9 cellular contexts compared by ENCODE assay signal in the genomic region with DNA sequence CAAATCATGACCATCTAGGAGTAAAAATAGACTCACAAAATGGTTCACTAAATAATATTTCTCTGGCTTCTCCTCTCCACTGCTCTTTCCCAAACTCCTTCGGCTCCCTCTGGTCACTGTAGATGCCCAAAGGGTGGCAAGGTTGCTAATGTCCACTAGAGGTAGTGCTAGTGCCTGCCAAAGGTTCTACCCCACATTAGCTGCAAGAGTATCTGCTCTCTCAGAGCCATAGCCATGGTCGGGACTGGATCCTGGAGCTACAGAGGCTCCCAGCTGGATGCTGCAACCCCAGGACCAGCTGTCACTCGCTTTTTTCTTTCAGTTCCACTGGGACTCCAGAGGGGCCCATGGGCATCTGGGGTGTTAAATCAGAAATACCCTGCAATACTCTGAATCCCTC. TPM values are rescaled to one million over a fixed set of nuclear protein-coding genes. Genes with fewer than 3 reads are reported as not detected.
DNase-seq lines count a peak whose midpoint lies in the region; ATAC-seq, FAIRE-seq and TF ChIP-seq lines count a peak whose summit lies in the region.
"Had no signal": no experiment of that assay in that cellular context is flagged by ENCODE, and none has a peak within 500 bp of the region (broad histone marks: within the 10 kb centered on the region; RNA-seq: fewer than 3 reads in every experiment).

No MANE protein-coding gene starts in this region.

- intact Hi-C loops in GM12878 (cut with micrococcal nuclease; ENCODE audit: unreplicated experiment) = no loop called here

- no peak for TF ChIP-seq POLR2A in GM12878 (IDR thresholded peaks at IDR 0.05; ENCODE audit: low read depth, low read length)

- peak in 1 of 3 experiments; percentile 18; a peak in 1 of 6 replicates for TF ChIP-seq CTCF in GM12878 (IDR thresholded peaks at IDR 0.05 in 2 of 3, conservative IDR thresholded peaks at IDR 0.05 in 1 of 3; ENCODE audit: control insufficient read depth in 2 of 3, extremely low read depth in 1 of 3, insufficient read depth in 1 of 3, low read depth in 3 of 3, low read length in 3 of 3)

- RAD21 ChIA-PET in GM12878 (lab: Charles Lee; ENCODE audit: unreplicated experiment) = no interaction called here

- 18% methylated on average over 3 of the region's 3 CpGs for WGBS in GM12878 (ENCODE audit: insufficient coverage, insufficient replicate concordance, low lambda C conversion rate, missing lambda C conversion rate)

- POLR2A ChIA-PET in GM12878 (lab: Charles Lee) = no interaction called here

- no peak overlapping the region for H3K9ac ChIP-seq in GM12878 (ENCODE audit: control insufficient read depth, insufficient read depth, low read length)

- TF ChIP-seq RAD21 in GM12878 (IDR thresholded peaks at IDR 0.05; ENCODE audit: insufficient read depth, low read depth, low read length) = peak; percentile 7; the same call in 1 of the 2 replicates

- ATAC-seq in GM12878 (peak; percentile 54; the same call in 2 of the 3 replicates), GM19395 (IDR thresholded peaks at IDR 0.05; ENCODE audit: unreplicated experiment) (no peak)

- H3K36me3 ChIP-seq in MG63 (no peaks in the 10 kb centered on the region), GM12878 (ENCODE audit: control insufficient read depth in 2 of 2, insufficient read depth in 2 of 2, low read length in 1 of 2) (no peaks in the 10 kb centered on the region)

- H2AFZ ChIP-seq in GM12878 (ENCODE audit: control insufficient read depth, low read depth, low read length) = no peak overlapping the region

- no peaks in the 10 kb centered on the region for H3K4me1 ChIP-seq in GM12878 (ENCODE audit: control insufficient read depth, insufficient read depth, low read length)

- H3K27ac ChIP-seq in GM12878 (ENCODE audit: control insufficient read depth, insufficient read depth) = no peak overlapping the region

- no peak overlapping the region for H3K4me3 ChIP-seq in MG63
- H3K4me3 ChIP-seq in GM12878 = no peak overlapping the region

- SMC1A ChIA-PET in GM12878 (lab: Charles Lee; ENCODE audit: uncharacterized antibody, unreplicated experiment) = no interaction called here

- no TSS peak for BruUV-seq in GM12878 (replicated peaks; lab: Mats Ljungman, UMichigan)

- no peak overlapping the region for H3K4me2 ChIP-seq in GM12878 (ENCODE audit: control insufficient read depth, insufficient read depth)

- no peak for TF ChIP-seq EP300 in GM12878 (IDR thresholded peaks at IDR 0.05; ENCODE audit: borderline replicate concordance in 1 of 2, control insufficient read depth in 1 of 2, low read depth in 2 of 2, low read length in 2 of 2)

- H3K9me3 ChIP-seq in MG63 = no peaks in the 10 kb centered on the region
- H3K9me3 ChIP-seq in GM12878 (replicated peaks; ENCODE audit: control insufficient read depth, insufficient read depth, low read length) = no peaks in the 10 kb centered on the region

- peaks cover 4% of the 10 kb centered on the region for H3K27me3 ChIP-seq in MG63
- H3K27me3 ChIP-seq in GM12878 (replicated peaks in 1 of 2; ENCODE audit: control insufficient read depth in 2 of 2, insufficient read depth in 2 of 2, low read length in 1 of 2) = peaks cover 0 to 3% of the 10 kb centered on the region in 2 experiments; a peak in 1 of 4 replicates

- no peaks in the 10 kb centered on the region for H3K79me2 ChIP-seq in GM12878 (ENCODE audit: control insufficient read depth, insufficient read depth, low read length)

- in situ Hi-C loops in GM12878 (cut with MboI) = no loop called here

- CTCF ChIA-PET in GM12878 (lab: Yijun Ruan, JAX) = interaction anchor here (1.1 to 1.4 kb wide), 2 partner anchors 41 to 144 kb away, joined by 3 to 4 read pairs; no protein-coding TSS in a partner anchor

- DNase-seq in ELR (ENCODE audit: low read depth) (peak; percentile 67), MG63 (peak; percentile 37), GM12878 (ENCODE audit: low read depth, low spot score) (no peak), myocyte (ENCODE audit: low read depth) (peak; percentile 73)
- DNase-seq in activated CD4-positive, alpha-beta T cell treated with anti-CD3 and anti-CD28 coated beads for 1 hour = no peak
- DNase-seq in activated T-cell treated with anti-CD3 and anti-CD28 coated beads, Interleukin-2, amount 50 U/mL, for 1 hour = no peak
- DNase-seq in activated CD4-positive, alpha-beta T cell treated with anti-CD3 and anti-CD28 coated beads for 48 hours = no peak

- no peaks in the 10 kb centered on the region for H4K20me1 ChIP-seq in GM12878 (ENCODE audit: control insufficient read depth, insufficient read depth)

- no peak for FAIRE-seq in GM12878 (lab: Jason Lieb, UNC)

RNA-seq across cellular contexts. Expression of a gene that starts 8.5 kb away (rescaled TPM):
- total RNA-seq in MG63 (2014; rRNA removed; shearing (Covaris generic); ENCODE audit: low replicate concordance) = not detected in 2 replicates
- total RNA-seq in GM12878 (2013; cell fraction: nucleolus; rRNA removed) = not detected in 2 replicates
- not detected in 2 replicates for total RNA-seq in GM12878 (2014; rRNA removed)
- not detected in 2 replicates for total RNA-seq in GM12878 (2014; rRNA removed; fragmentation: Illumina TruSeq; extraction: Trizol)
- not detected in 2 replicates for total RNA-seq in GM12878 (2021)
- polyA plus RNA-seq in GM12878 (2011; ENCODE audit: low read depth) = not detected
- polyA plus RNA-seq in GM12878 (2011; rRNA removed) = not detected in 2 replicates
- polyA plus RNA-seq in GM12878 (2011; cell fraction: cytosol; rRNA removed) = not detected in 2 replicates
- polyA plus RNA-seq in GM12878 (2011; cell fraction: nucleus; rRNA removed) = not detected in 2 replicates
- not detected in 2 replicates for polyA plus RNA-seq in GM12878 (2012)
- polyA plus RNA-seq in GM12878 (2014; fragmentation: Illumina TruSeq; extraction: Trizol) = not detected in 2 replicates
- polyA plus RNA-seq in GM12878 (2014; fragmentation: Nextera tagmentation; extraction: Ambion mirVana) = not detected
- not detected in 2 replicates for polyA plus RNA-seq in GM12878 (2014; rRNA removed)
- polyA plus RNA-seq in GM12878 (2016; fragmentation: Nextera tagmentation; extraction: Ambion mirVana) = not detected
- not detected in 2 replicates for polyA minus RNA-seq in GM12878 (2011; rRNA and poly(A)+ RNA removed)
- polyA minus RNA-seq in GM12878 (2011; cell fraction: cytosol; rRNA and poly(A)+ RNA removed) = not detected in 2 replicates
- not detected in 2 replicates for polyA minus RNA-seq in GM12878 (2011; cell fraction: nucleus; rRNA and poly(A)+ RNA removed)
- total RNA-seq in myocyte = not detected in 2 replicates
- not detected for polyA plus RNA-seq in myocyte (2012)
- total RNA-seq: activated CD8-positive, alpha-beta memory T cell treated with anti-CD3 and anti-CD28 coated beads for 36 hours had no signal

RNA-seq across cellular contexts. Expression of a gene that starts 12.8 kb away (rescaled TPM):
- total RNA-seq in MG63 (2014; rRNA removed; shearing (Covaris generic); ENCODE audit: low replicate concordance) = not detected in 2 replicates
- not detected in 2 replicates for total RNA-seq in GM12878 (2013; cell fraction: nucleolus; rRNA removed)
- total RNA-seq in GM12878 (2014; rRNA removed) (not detected in 2 replicates), GM12878 (2014; rRNA removed; fragmentation: Illumina TruSeq; extraction: Trizol) (not detected in 2 replicates), GM12878 (2021) (not detected in 2 replicates), myocyte (not detected in 2 replicates)
- polyA plus RNA-seq in GM12878 (2011; ENCODE audit: low read depth) = not detected
- polyA plus RNA-seq in GM12878 (2011; rRNA removed) (not detected in 2 replicates), GM12878 (2014; fragmentation: Illumina TruSeq; extraction: Trizol) (not detected in 2 replicates), GM12878 (2014; fragmentation: Nextera tagmentation; extraction: Ambion mirVana) (not detected), GM12878 (2014; rRNA removed) (not detected in 2 replicates), GM12878 (2016; fragmentation: Nextera tagmentation; extraction: Ambion mirVana) (not detected)
- not detected in 2 replicates for polyA plus RNA-seq in GM12878 (2011; cell fraction: cytosol; rRNA removed)
- polyA plus RNA-seq in GM12878 (2011; cell fraction: nucleus; rRNA removed) = not detected in 2 replicates
- polyA plus RNA-seq in GM12878 (2012) = not detected in 2 replicates
- polyA minus RNA-seq in GM12878 (2011; rRNA and poly(A)+ RNA removed) = not detected in 2 replicates
- not detected in 2 replicates for polyA minus RNA-seq in GM12878 (2011; cell fraction: cytosol; rRNA and poly(A)+ RNA removed)
- polyA minus RNA-seq in GM12878 (2011; cell fraction: nucleus; rRNA and poly(A)+ RNA removed) = not detected in 2 replicates
- polyA plus RNA-seq in myocyte (2012) = not detected
- total RNA-seq: activated CD8-positive, alpha-beta memory T cell treated with anti-CD3 and anti-CD28 coated beads for 36 hours had no signal

RNA-seq across cellular contexts. Expression of a gene that starts 22.3 kb away (rescaled TPM):
- total RNA-seq in MG63 (2014; rRNA removed; shearing (Covaris generic); ENCODE audit: low replicate concordance) = 6.6 and 7.9 TPM in 2 replicates
- total RNA-seq in GM12878 (2013; cell fraction: nucleolus; rRNA removed) = 43.2 and 43.4 TPM in 2 replicates
- total RNA-seq in GM12878 (2014; rRNA removed) = 6.0 and 7.1 TPM in 2 replicates
- total RNA-seq in GM12878 (2014; rRNA removed; fragmentation: Illumina TruSeq; extraction: Trizol) = 5.9 and 6.3 TPM in 2 replicates
- total RNA-seq in GM12878 (2021) = 9.9 and 14.4 TPM in 2 replicates
- 3.0 TPM for polyA plus RNA-seq in GM12878 (2011; ENCODE audit: low read depth)
- polyA plus RNA-seq in GM12878 (2011; rRNA removed) = 14.7 and 17.8 TPM in 2 replicates
- 10.4 and 11.9 TPM in 2 replicates for polyA plus RNA-seq in GM12878 (2011; cell fraction: cytosol; rRNA removed)
- polyA plus RNA-seq in GM12878 (2011; cell fraction: nucleus; rRNA removed) = 83.3 and 93.9 TPM in 2 replicates
- 3.9 and 4.1 TPM in 2 replicates for polyA plus RNA-seq in GM12878 (2012)
- polyA plus RNA-seq in GM12878 (2014; fragmentation: Illumina TruSeq; extraction: Trizol) = 7.8 and 9.6 TPM in 2 replicates
- polyA plus RNA-seq in GM12878 (2014; fragmentation: Nextera tagmentation; extraction: Ambion mirVana) = 1 to 10 TPM; 6.1 to 7.2 TPM
- 9.7 and 10.4 TPM in 2 replicates for polyA plus RNA-seq in GM12878 (2014; rRNA removed)
- 10 to 100 TPM; 11.0 to 11.4 TPM for polyA plus RNA-seq in GM12878 (2016; fragmentation: Nextera tagmentation; extraction: Ambion mirVana)
- polyA minus RNA-seq in GM12878 (2011; rRNA and poly(A)+ RNA removed) = 8.9 and 11.0 TPM in 2 replicates
- 3.2 and 4.6 TPM in 2 replicates for polyA minus RNA-seq in GM12878 (2011; cell fraction: cytosol; rRNA and poly(A)+ RNA removed)
- polyA minus RNA-seq in GM12878 (2011; cell fraction: nucleus; rRNA and poly(A)+ RNA removed) = 16.2 and 22.5 TPM in 2 replicates
- total RNA-seq in myocyte = 15.5 and 16.7 TPM in 2 replicates
- 27.4 TPM for polyA plus RNA-seq in myocyte (2012)

RNA-seq across cellular contexts. Expression of a gene that starts 56.9 kb away (rescaled TPM):
- not detected in 2 replicates for total RNA-seq in MG63 (2014; rRNA removed; shearing (Covaris generic); ENCODE audit: low replicate concordance)
- not detected in 2 replicates for total RNA-seq in GM12878 (2013; cell fraction: nucleolus; rRNA removed)
- total RNA-seq in GM12878 (2014; rRNA removed) = not detected in 2 replicates
- not detected in 2 replicates for total RNA-seq in GM12878 (2014; rRNA removed; fragmentation: Illumina TruSeq; extraction: Trizol)
- not detected in 2 replicates for total RNA-seq in GM12878 (2021)
- polyA plus RNA-seq in GM12878 (2011; ENCODE audit: low read depth) = not detected
- not detected in 2 replicates for polyA plus RNA-seq in GM12878 (2011; rRNA removed)
- polyA plus RNA-seq in GM12878 (2011; cell fraction: cytosol; rRNA removed) = not detected in 2 replicates
- not detected in 2 replicates for polyA plus RNA-seq in GM12878 (2011; cell fraction: nucleus; rRNA removed)
- not detected in 2 replicates for polyA plus RNA-seq in GM12878 (2012)
- polyA plus RNA-seq in GM12878 (2014; fragmentation: Illumina TruSeq; extraction: Trizol) = not detected in 2 replicates
- polyA plus RNA-seq in GM12878 (2014; fragmentation: Nextera tagmentation; extraction: Ambion mirVana) = not detected
- not detected in 2 replicates for polyA plus RNA-seq in GM12878 (2014; rRNA removed)
- polyA plus RNA-seq in GM12878 (2016; fragmentation: Nextera tagmentation; extraction: Ambion mirVana) = not detected
- not detected in 2 replicates for polyA minus RNA-seq in GM12878 (2011; rRNA and poly(A)+ RNA removed)
- polyA minus RNA-seq in GM12878 (2011; cell fraction: cytosol; rRNA and poly(A)+ RNA removed) = not detected in 2 replicates
- not detected in 2 replicates for polyA minus RNA-seq in GM12878 (2011; cell fraction: nucleus; rRNA and poly(A)+ RNA removed)
- total RNA-seq in myocyte = 3.1 and 7.1 TPM in 2 replicates
- polyA plus RNA-seq in myocyte (2012) = 3.7 TPM
- total RNA-seq: activated CD8-positive, alpha-beta memory T cell treated with anti-CD3 and anti-CD28 coated beads for 36 hours had no signal

Comparison
In these comparisons a context has a peak if more than half of its experiments do, and no peak if none do; other contexts are left out.
1. DNase-seq: peak in ELR (single experiment), MG63 (single experiment) and myocyte (single experiment); none in GM12878 (single experiment), activated CD4-positive, alpha-beta T cell treated with anti-CD3 and anti-CD28 coated beads for 1 hour (single experiment), activated T-cell treated with anti-CD3 and anti-CD28 coated beads, Interleukin-2, amount 50 U/mL, for 1 hour (single experiment) and activated CD4-positive, alpha-beta T cell treated with anti-CD3 and anti-CD28 coated beads for 48 hours (single experiment).